ENCODE assay signal across 7 cellular contexts in the genomic region with DNA sequence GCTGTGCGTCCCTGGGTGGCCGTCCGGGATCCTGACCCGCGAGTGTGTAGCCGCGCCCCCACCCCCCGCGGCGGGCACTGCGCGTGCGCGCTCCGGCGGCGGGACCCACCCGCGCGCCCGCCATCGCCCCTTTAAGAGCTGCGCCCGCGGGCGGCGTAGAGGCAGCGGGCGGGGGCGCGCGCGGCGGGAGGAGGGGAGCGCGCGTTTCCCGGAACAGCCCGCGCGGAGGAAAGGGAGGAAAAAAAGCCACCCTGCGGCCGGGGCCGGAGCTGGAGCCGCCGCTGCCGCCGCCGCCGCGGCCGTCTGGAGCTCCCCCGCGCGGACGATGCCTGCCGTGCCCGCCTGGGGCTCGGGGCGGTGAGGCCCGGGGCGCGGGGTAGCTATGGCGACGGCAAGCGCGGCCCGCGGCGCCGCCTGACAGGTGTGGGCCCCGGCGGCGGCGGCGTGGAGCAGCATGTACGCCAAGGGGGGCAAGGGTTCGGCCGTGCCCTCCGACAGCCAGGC. TPM values are rescaled to one million over a fixed set of nuclear protein-coding genes. Genes with fewer than 3 reads are reported as not detected.
DNase-seq lines count a peak whose midpoint lies in the region; ATAC-seq and TF ChIP-seq lines count a peak whose summit lies in the region.

A gene (plus strand): TSS at position 204 of the 504 bp plus-strand sequence. CDS start 251 bp downstream, at position 455.

- ATAC-seq in HG03045 (IDR thresholded peaks at IDR 0.05; ENCODE audit: unreplicated experiment), result peak; percentile 43

- peak; percentile 63 for DNase-seq in NCI-H460 (ENCODE audit: extremely low read depth, low read depth)
- peak; percentile 61 for DNase-seq in activated CD4-positive, alpha-beta T cell treated with anti-CD3 and anti-CD28 coated beads, Interleukin-2, amount 50 U/mL, for 1 hour
- DNase-seq in stimulated activated CD4-positive, alpha-beta T cell treated with anti-CD3 and anti-CD28 coated beads, TNF-alpha, amount 100 ng/mL, for 1 hour (ENCODE audit: low read depth in 3 of 3, low spot score in 1 of 3), result peak in 2 of 3 donors; percentile 38 to 55

- TF ChIP-seq CTCF in GM12875 (IDR thresholded peaks at IDR 0.05; ENCODE audit: borderline replicate concordance, insufficient read depth, low read depth, low read length) (peak; percentile 36; the same call in 1 of the 2 replicates), liver (IDR thresholded peaks at IDR 0.05; ENCODE audit: low read depth, low read length, missing input control) (peak; percentile 45)

- H3K27ac ChIP-seq in duodenal mucosa (ENCODE audit: low read depth, low read length), result peak within 1 kb of the TSS; percentile 81
- H3K27ac ChIP-seq in liver (ENCODE audit: low read depth in 1 of 2, low read length in 2 of 2), result peak within 1 kb of the TSS; percentile 89 to 94

- under 1% methylated on average over 80 of the region's 80 CpGs for WGBS in liver

- H3K27me3 ChIP-seq in duodenal mucosa (ENCODE audit: control insufficient read depth in 1 of 2, insufficient read depth in 2 of 2, low read length in 2 of 2) (peaks cover 21 to 22% of the 10 kb centered on the region in 2 donors), liver (ENCODE audit: control insufficient read depth in 4 of 4, insufficient read depth in 4 of 4, low read length in 3 of 4) (no peaks in the 10 kb centered on the region)

- peaks cover 0 to 5% of the 10 kb centered on the region in 2 donors for H3K36me3 ChIP-seq in duodenal mucosa (ENCODE audit: control insufficient read depth in 1 of 2, insufficient read depth in 2 of 2, low read length in 2 of 2)
- H3K36me3 ChIP-seq in liver (ENCODE audit: control insufficient read depth in 4 of 4, insufficient read depth in 3 of 4, low read depth in 1 of 4, low read length in 3 of 4), result no peaks in the 10 kb centered on the region

- peaks cover 56 to 78% of the 10 kb centered on the region in 2 donors for H3K4me1 ChIP-seq in duodenal mucosa (ENCODE audit: control insufficient read depth in 1 of 2, insufficient read depth in 2 of 2, low read length in 2 of 2)
- peaks cover 9 to 46% (median 26%) of the 10 kb centered on the region in 4 donors for H3K4me1 ChIP-seq in liver (ENCODE audit: control insufficient read depth in 4 of 4, insufficient read depth in 4 of 4, low read length in 3 of 4)

- H3K9ac ChIP-seq in duodenal mucosa (ENCODE audit: low read depth in 1 of 2, low read length in 2 of 2) (peak within 1 kb of the TSS; percentile 39 to 61), liver (ENCODE audit: low read depth in 1 of 2, low read length in 2 of 2) (no peak within 1 kb of the TSS)

- H3K4me3 ChIP-seq in GM12875 (ENCODE audit: low read depth, low read length), result peak within 1 kb of the TSS; percentile 80
- H3K4me3 ChIP-seq in duodenal mucosa (ENCODE audit: low read depth in 1 of 2, low read length in 2 of 2), result peak within 1 kb of the TSS; percentile 67 to 69
- H3K4me3 ChIP-seq in liver (ENCODE audit: low read depth in 1 of 3, low read length in 3 of 3), result peak within 1 kb of the TSS; percentile 41 to 80 (median 72)

- TF ChIP-seq RAD21 in liver (IDR thresholded peaks at IDR 0.05), result no peak

- no peaks in the 10 kb centered on the region for H3K9me3 ChIP-seq in duodenal mucosa (ENCODE audit: control insufficient read depth in 1 of 2, low read length in 2 of 2)
- H3K9me3 ChIP-seq in liver (ENCODE audit: control insufficient read depth in 4 of 4, low read length in 3 of 4), result no peaks in the 10 kb centered on the region

TF ChIP-seq in liver, 16 proteins besides CTCF, POLR2A, EP300 and RAD21:
- TF ChIP-seq, protein P1, sequence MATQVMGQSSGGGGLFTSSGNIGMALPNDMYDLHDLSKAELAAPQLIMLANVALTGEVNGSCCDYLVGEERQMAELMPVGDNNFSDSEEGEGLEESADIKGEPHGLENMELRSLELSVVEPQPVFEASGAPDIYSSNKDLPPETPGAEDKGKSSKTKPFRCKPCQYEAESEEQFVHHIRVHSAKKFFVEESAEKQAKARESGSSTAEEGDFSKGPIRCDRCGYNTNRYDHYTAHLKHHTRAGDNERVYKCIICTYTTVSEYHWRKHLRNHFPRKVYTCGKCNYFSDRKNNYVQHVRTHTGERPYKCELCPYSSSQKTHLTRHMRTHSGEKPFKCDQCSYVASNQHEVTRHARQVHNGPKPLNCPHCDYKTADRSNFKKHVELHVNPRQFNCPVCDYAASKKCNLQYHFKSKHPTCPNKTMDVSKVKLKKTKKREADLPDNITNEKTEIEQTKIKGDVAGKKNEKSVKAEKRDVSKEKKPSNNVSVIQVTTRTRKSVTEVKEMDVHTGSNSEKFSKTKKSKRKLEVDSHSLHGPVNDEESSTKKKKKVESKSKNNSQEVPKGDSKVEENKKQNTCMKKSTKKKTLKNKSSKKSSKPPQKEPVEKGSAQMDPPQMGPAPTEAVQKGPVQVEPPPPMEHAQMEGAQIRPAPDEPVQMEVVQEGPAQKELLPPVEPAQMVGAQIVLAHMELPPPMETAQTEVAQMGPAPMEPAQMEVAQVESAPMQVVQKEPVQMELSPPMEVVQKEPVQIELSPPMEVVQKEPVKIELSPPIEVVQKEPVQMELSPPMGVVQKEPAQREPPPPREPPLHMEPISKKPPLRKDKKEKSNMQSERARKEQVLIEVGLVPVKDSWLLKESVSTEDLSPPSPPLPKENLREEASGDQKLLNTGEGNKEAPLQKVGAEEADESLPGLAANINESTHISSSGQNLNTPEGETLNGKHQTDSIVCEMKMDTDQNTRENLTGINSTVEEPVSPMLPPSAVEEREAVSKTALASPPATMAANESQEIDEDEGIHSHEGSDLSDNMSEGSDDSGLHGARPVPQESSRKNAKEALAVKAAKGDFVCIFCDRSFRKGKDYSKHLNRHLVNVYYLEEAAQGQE (IDR thresholded peaks at IDR 0.05), result no peak
- TF ChIP-seq EGR1 (IDR thresholded peaks at IDR 0.05; ENCODE audit: low read depth in 2 of 2), result peak in 1 of 2 donors; percentile 37

RNA-seq across cellular contexts. Expression of the gene that starts here (rescaled TPM):
- 31.0 and 46.3 TPM in 2 replicates for total RNA-seq in NCI-H460 (2014; rRNA removed; shearing (Covaris generic))
- 178 and 230 TPM in 2 replicates for polyA plus RNA-seq in NCI-H460 (2014; cell fraction: nucleus; rRNA removed)
- total RNA-seq in liver, result 10 to 100 TPM in 1 of 2 donors, 1 to 10 TPM in 1; 6.4 to 19.0 TPM
- 10 to 100 TPM in 1 of 2 donors, 1 to 10 TPM in 1; 4.0 to 16.6 TPM for polyA plus RNA-seq in liver

Comparison
In these comparisons a context has a peak if more than half of its experiments do, and no peak if none do; other contexts are left out.
1. Peak in every context shown above with its lines: DNase-seq, ATAC-seq, H3K4me3 ChIP-seq and H3K27ac ChIP-seq.
2. H3K9ac ChIP-seq: peak in duodenal mucosa (2 of 2); none in liver (0 of 2).